In genomic region chr12:94795520-94795919, GRCh38 we compare ENCODE assay signal across 12 cellular contexts.
DNase-seq lines count a peak whose midpoint lies in the region; ATAC-seq and TF ChIP-seq lines count a peak whose summit lies in the region.
"Had no signal": no experiment of that assay in that cellular context is flagged by ENCODE, and none has a peak within 500 bp of the region (broad histone marks: within the 10 kb centered on the region; RNA-seq: fewer than 3 reads in every experiment).

No MANE protein-coding gene starts in this region.

- no peaks in the 10 kb centered on the region for H3K9me1 ChIP-seq in IMR-90 (ENCODE audit: insufficient read depth, low read length)

- no peak for TF ChIP-seq CTCF in IMR-90 (conservative IDR thresholded peaks at IDR 0.05; ENCODE audit: low read depth, low read length)
- peak in 1 of 2 donors; percentile 40 for TF ChIP-seq CTCF in mammary epithelial cell (conservative IDR thresholded peaks at IDR 0.05 in 1 of 2, IDR thresholded peaks at IDR 0.05 in 1 of 2; ENCODE audit: extremely low read depth in 1 of 2, insufficient read depth in 1 of 2, low read depth in 1 of 2, low read length in 2 of 2)

- H3K4me2 ChIP-seq in IMR-90 (ENCODE audit: low read depth, low read length) (no peak overlapping the region), mammary epithelial cell (ENCODE audit: insufficient read depth, low read depth, low read length) (no peak overlapping the region)

- no peak overlapping the region for H2BK5ac ChIP-seq in IMR-90 (ENCODE audit: low read depth, low read length, poor library complexity, severe bottlenecking)

- no peak overlapping the region for H3K14ac ChIP-seq in IMR-90 (replicated peaks; ENCODE audit: low read depth, low read length)

- H3K4me3 ChIP-seq in IMR-90 (ENCODE audit: insufficient read depth, low read depth, low read length) (no peak overlapping the region), mammary epithelial cell (replicated peaks in 1 of 3; ENCODE audit: insufficient read depth in 1 of 3, low read depth in 2 of 3, low read length in 3 of 3) (no peak overlapping the region)
- H3K4me3 ChIP-seq: K562 had no signal

- H2AK5ac ChIP-seq in IMR-90 (ENCODE audit: low read depth, low read length) = no peak overlapping the region

- no peak overlapping the region for H2BK120ac ChIP-seq in IMR-90 (ENCODE audit: low read depth, low read length)

- H3K56ac ChIP-seq in IMR-90 (ENCODE audit: extremely low read depth, insufficient read depth, low read length) = no peak overlapping the region

- no peak overlapping the region for H4K8ac ChIP-seq in IMR-90 (ENCODE audit: low read depth in 2 of 2, low read length in 2 of 2)

- no peak overlapping the region for H2AK9ac ChIP-seq in IMR-90 (replicated peaks; ENCODE audit: low read depth, low read length, poor library complexity)

- H3K9me3 ChIP-seq in IMR-90 (ENCODE audit: control insufficient read depth, insufficient read depth, low read length) (no peaks in the 10 kb centered on the region), mammary epithelial cell (replicated peaks; ENCODE audit: insufficient read depth, low read length) (peaks cover 10% of the 10 kb centered on the region)

- no peak for TF ChIP-seq POLR2A in IMR-90 (IDR thresholded peaks at IDR 0.05; ENCODE audit: low read depth, low read length)

- CTCF ChIA-PET in IMR-90 (lab: Yijun Ruan, JAX) (interaction anchor here (0.5 kb wide), 1 partner anchor 178 kb away, joined by 3 read pairs; no protein-coding TSS in a partner anchor), mammary epithelial cell (lab: Charles Lee; ENCODE audit: low non-redundant PET) (no interaction called here)

- no peak overlapping the region for H3K18ac ChIP-seq in IMR-90 (ENCODE audit: low read depth, low read length)

- no peak overlapping the region; the same call in 1 of the 2 replicates for H2BK20ac ChIP-seq in IMR-90 (ENCODE audit: low read depth, low read length)

- DNase-seq in AG20443 (ENCODE audit: low spot score) = peak; percentile 84
- DNase-seq in IMR-90 = peak; percentile 53
- peak; percentile 64 for DNase-seq in mammary epithelial cell
- peak; percentile 48 for DNase-seq in medulla oblongata (ENCODE audit: extremely low spot score)
- DNase-seq in activated effector memory CD4-positive, alpha-beta T cell treated with anti-CD3 and anti-CD28 coated beads, Interleukin-2, amount 50 U/mL, for 16 hours = no peak
- DNase-seq: activated naive CD4-positive, alpha-beta T cell treated with Interleukin-2 at 50 U/mL for 16 hours; GF-D8; T-helper 1 cell had no signal

- no peak overlapping the region for H4K91ac ChIP-seq in IMR-90 (ENCODE audit: insufficient read depth, low read depth, low read length)

- no peak for TF ChIP-seq RAD21 in IMR-90 (IDR thresholded peaks at IDR 0.05; ENCODE audit: low read length)

- H3K9ac ChIP-seq in IMR-90 (ENCODE audit: low read depth, low read length) = no peak overlapping the region
- H3K9ac ChIP-seq in mammary epithelial cell (ENCODE audit: insufficient read depth, low read length) = no peak overlapping the region

- H2BK15ac ChIP-seq in IMR-90 (ENCODE audit: low read depth, low read length) = no peak overlapping the region

- H2AFZ ChIP-seq in IMR-90 (replicated peaks; ENCODE audit: low read length, poor library complexity) (peak overlapping the region; percentile 26), mammary epithelial cell (ENCODE audit: low read depth, low read length) (peak overlapping the region; percentile 58)

- WGBS in IMR-90 (ENCODE audit: extremely low coverage in 2 of 2, insufficient read length in 1 of 2), 2 experiments = no CpG with 5 or more reads among the region's 9 CpGs
- 64% methylated on average over 9 of the region's 9 CpGs for WGBS in mammary epithelial cell (ENCODE audit: low coverage, missing lambda C conversion rate)

- H3K79me2 ChIP-seq in mammary epithelial cell (ENCODE audit: insufficient read depth, low read length) = no peaks in the 10 kb centered on the region

- H4K20me1 ChIP-seq in IMR-90 (ENCODE audit: insufficient read depth, low read length) = no peaks in the 10 kb centered on the region
- no peaks in the 10 kb centered on the region for H4K20me1 ChIP-seq in mammary epithelial cell (ENCODE audit: insufficient read depth, low read length)

- H3K27ac ChIP-seq in IMR-90 (ENCODE audit: insufficient read depth, low read length) (no peak overlapping the region), mammary epithelial cell (ENCODE audit: insufficient read depth, low read depth, low read length) (no peak overlapping the region)

- BruUV-seq in IMR-90 (replicated peaks; lab: Mats Ljungman, UMichigan) (no TSS peak), mammary epithelial cell (replicated peaks; lab: Mats Ljungman, UMichigan) (no TSS peak)

- H3K4me1 ChIP-seq in IMR-90 (ENCODE audit: control insufficient read depth, insufficient read depth, low read length) (no peaks in the 10 kb centered on the region), mammary epithelial cell (ENCODE audit: insufficient read depth, low read length) (peaks cover 31% of the 10 kb centered on the region)

- ATAC-seq in IMR-90 (ENCODE audit: low read depth) (peak; percentile 77), HG03571 (IDR thresholded peaks at IDR 0.05; ENCODE audit: unreplicated experiment) (no peak), HG03442 (IDR thresholded peaks at IDR 0.05; ENCODE audit: unreplicated experiment) (no peak), HG02571 (IDR thresholded peaks at IDR 0.05; ENCODE audit: unreplicated experiment) (no peak)
- ATAC-seq: K562 had no signal

- H3K27me3 ChIP-seq in IMR-90 (ENCODE audit: control insufficient read depth, insufficient read depth, low read length) (peaks cover 3% of the 10 kb centered on the region), mammary epithelial cell (ENCODE audit: insufficient read depth, low read length) (no peaks in the 10 kb centered on the region)

- H3K79me1 ChIP-seq in IMR-90 (ENCODE audit: low read depth in 1 of 2, low read length in 2 of 2) = no peaks in the 10 kb centered on the region

- intact Hi-C loops in IMR-90 (cut with micrococcal nuclease) = no loop called here
- intact Hi-C loops in mammary epithelial cell (cut with micrococcal nuclease) = loop anchor here (2.0 kb wide), 1 partner anchor 25 kb away; no protein-coding TSS in a partner anchor

- no peak overlapping the region for H4K5ac ChIP-seq in IMR-90 (ENCODE audit: low read depth, low read length)

- POLR2A ChIA-PET in IMR-90 (lab: Charles Lee; ENCODE audit: unreplicated experiment) = no interaction called here

- no peaks in the 10 kb centered on the region for H3K36me3 ChIP-seq in IMR-90 (ENCODE audit: control insufficient read depth, insufficient read depth, low read length)
- no peaks in the 10 kb centered on the region for H3K36me3 ChIP-seq in mammary epithelial cell (ENCODE audit: insufficient read depth, low read length)

- in situ Hi-C loops in IMR-90 (cut with MboI; ENCODE audit: low sequenced_read_pairs) = no loop called here
- in situ Hi-C loops in mammary epithelial cell (cut with MboI; ENCODE audit: low sequenced_read_pairs in 2 of 2) = no loop called here

- no peak overlapping the region for H3K4ac ChIP-seq in IMR-90 (ENCODE audit: low read depth, low read length)

- dilution Hi-C loops in IMR-90 (cut with HindIII; ENCODE audit: low sequenced_read_pairs, unreplicated experiment) = no loop called here
- dilution Hi-C loops in mammary epithelial cell (cut with HindIII; ENCODE audit: low sequenced_read_pairs) = no loop called here

- H3K23ac ChIP-seq in IMR-90 (ENCODE audit: low read depth, low read length) = no peak overlapping the region

TF ChIP-seq in IMR-90, 13 proteins besides CTCF, POLR2A, EP300 and RAD21:
- TF ChIP-seq RCOR1 (IDR thresholded peaks at IDR 0.05; ENCODE audit: insufficient replicate concordance, low read length) (no peak), MAFK (IDR thresholded peaks at IDR 0.05; ENCODE audit: low read depth, low read length) (no peak), BHLHE40 (IDR thresholded peaks at IDR 0.05; ENCODE audit: low read depth, low read length) (no peak), MXI1 (IDR thresholded peaks at IDR 0.05; ENCODE audit: borderline replicate concordance, low read depth, low read length) (no peak), FOS (IDR thresholded peaks at IDR 0.05; ENCODE audit: low read depth, low read length) (no peak), CHD1 (IDR thresholded peaks at IDR 0.05; ENCODE audit: low read depth, low read length) (no peak), SMC3 (IDR thresholded peaks at IDR 0.05; ENCODE audit: low read depth, low read length) (no peak), RFX5 (IDR thresholded peaks at IDR 0.05; ENCODE audit: low read depth, low read length) (no peak), MAZ (IDR thresholded peaks at IDR 0.05; ENCODE audit: borderline replicate concordance, low read depth, low read length) (no peak), NFE2L2 (IDR thresholded peaks at IDR 0.05; ENCODE audit: low read depth, low read length) (no peak), CEBPB (IDR thresholded peaks at IDR 0.05; ENCODE audit: low read depth, low read length) (no peak)
- TF ChIP-seq, protein P1, sequence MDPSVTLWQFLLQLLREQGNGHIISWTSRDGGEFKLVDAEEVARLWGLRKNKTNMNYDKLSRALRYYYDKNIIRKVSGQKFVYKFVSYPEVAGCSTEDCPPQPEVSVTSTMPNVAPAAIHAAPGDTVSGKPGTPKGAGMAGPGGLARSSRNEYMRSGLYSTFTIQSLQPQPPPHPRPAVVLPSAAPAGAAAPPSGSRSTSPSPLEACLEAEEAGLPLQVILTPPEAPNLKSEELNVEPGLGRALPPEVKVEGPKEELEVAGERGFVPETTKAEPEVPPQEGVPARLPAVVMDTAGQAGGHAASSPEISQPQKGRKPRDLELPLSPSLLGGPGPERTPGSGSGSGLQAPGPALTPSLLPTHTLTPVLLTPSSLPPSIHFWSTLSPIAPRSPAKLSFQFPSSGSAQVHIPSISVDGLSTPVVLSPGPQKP (IDR thresholded peaks at IDR 0.05; ENCODE audit: borderline replicate concordance, low read depth, low read length) = no peak
- TF ChIP-seq, protein P2, sequence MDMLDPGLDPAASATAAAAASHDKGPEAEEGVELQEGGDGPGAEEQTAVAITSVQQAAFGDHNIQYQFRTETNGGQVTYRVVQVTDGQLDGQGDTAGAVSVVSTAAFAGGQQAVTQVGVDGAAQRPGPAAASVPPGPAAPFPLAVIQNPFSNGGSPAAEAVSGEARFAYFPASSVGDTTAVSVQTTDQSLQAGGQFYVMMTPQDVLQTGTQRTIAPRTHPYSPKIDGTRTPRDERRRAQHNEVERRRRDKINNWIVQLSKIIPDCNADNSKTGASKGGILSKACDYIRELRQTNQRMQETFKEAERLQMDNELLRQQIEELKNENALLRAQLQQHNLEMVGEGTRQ (IDR thresholded peaks at IDR 0.05; ENCODE audit: low read depth, low read length) = no peak
